ENCODE assay signal across 7 cellular contexts in genomic region chr6:97669191-97669651, GRCh38.
A peak's percentile ranks its signal among the peaks of the same experiment; 100 is the strongest.
DNase-seq lines count a peak whose midpoint lies in the region; ATAC-seq and TF ChIP-seq lines count a peak whose summit lies in the region.

No MANE protein-coding gene starts in this region.

- CTCF ChIA-PET in RWPE1 (lab: Yijun Ruan, JAX): interaction anchor here (0.6 kb wide), 2 partner anchors 209 to 270 kb away, joined by 3 read pairs; no protein-coding TSS in a partner anchor

- H3K27ac ChIP-seq in RWPE1: no peak overlapping the region

- POLR2A ChIA-PET in RWPE1 (lab: Yijun Ruan, JAX; ENCODE audit: low non-redundant PET): no interaction called here

- DNase-seq in M059J (ENCODE audit: low read depth) (peak; percentile 28), epithelial cell of proximal tubule (ENCODE audit: low read depth) (no peak), occipital lobe (lab: John Stamatoyannopoulos, UW) (peak; percentile 52), RWPE1 (ENCODE audit: low spot score) (no peak)
- DNase-seq in central memory CD4-positive, alpha-beta T cell: no peak

- ATAC-seq in GM18519 (IDR thresholded peaks at IDR 0.05; ENCODE audit: low FRiP score, unreplicated experiment) (peak; percentile 99), GM21737 (IDR thresholded peaks at IDR 0.05; ENCODE audit: unreplicated experiment) (peak; percentile 100)

- TF ChIP-seq CTCF in epithelial cell of proximal tubule (conservative IDR thresholded peaks at IDR 0.05; ENCODE audit: low read depth, low read length) (no peak), RWPE1 (conservative IDR thresholded peaks at IDR 0.05; ENCODE audit: low read depth) (no peak)

- peak overlapping the region; percentile 50 for H3K4me3 ChIP-seq in epithelial cell of proximal tubule (ENCODE audit: low read depth, low read length)

Comparison
In these comparisons a context has a peak if more than half of its experiments do, and no peak if none do; other contexts are left out.
1. DNase-seq: peak in M059J (single experiment) and occipital lobe (single experiment); none in epithelial cell of proximal tubule (single experiment), RWPE1 (single experiment) and central memory CD4-positive, alpha-beta T cell (single experiment).